In the genomic region with DNA sequence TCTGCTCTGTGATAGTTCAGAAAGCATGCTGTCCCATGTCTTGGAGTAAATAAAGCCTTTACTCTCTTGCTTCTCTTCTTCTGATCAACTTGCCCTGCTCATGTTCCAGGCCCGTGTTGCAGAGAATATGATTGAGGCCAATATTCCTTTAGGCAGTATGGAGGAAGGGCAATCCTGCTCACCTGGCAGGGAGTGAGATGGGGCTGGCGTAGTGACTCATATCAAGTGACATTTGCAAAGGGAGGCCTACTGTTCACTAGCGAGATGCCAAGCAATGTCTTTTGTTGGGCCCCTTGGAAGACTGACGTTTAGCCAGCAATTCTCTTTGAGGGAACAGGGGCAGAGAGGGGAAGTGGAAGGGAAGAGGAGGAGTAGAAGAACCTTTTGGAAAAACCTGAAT, we compare ENCODE assay signal across 1 cellular context.
TF ChIP-seq lines count a peak whose summit lies in the region.

No MANE protein-coding gene starts in this region.

TF ChIP-seq in IMR-90, 13 proteins besides CTCF, POLR2A, EP300 and RAD21:
- TF ChIP-seq USF2 (IDR thresholded peaks at IDR 0.05; ENCODE audit: low read depth, low read length): no peak
- TF ChIP-seq CEBPB (IDR thresholded peaks at IDR 0.05; ENCODE audit: low read depth, low read length): no peak
- no peak for TF ChIP-seq MAZ (IDR thresholded peaks at IDR 0.05; ENCODE audit: borderline replicate concordance, low read depth, low read length)
- no peak for TF ChIP-seq MAFK (IDR thresholded peaks at IDR 0.05; ENCODE audit: low read depth, low read length)
- TF ChIP-seq MXI1 (IDR thresholded peaks at IDR 0.05; ENCODE audit: borderline replicate concordance, low read depth, low read length): no peak
- no peak for TF ChIP-seq FOS (IDR thresholded peaks at IDR 0.05; ENCODE audit: low read depth, low read length)
- no peak for TF ChIP-seq NFE2L2 (IDR thresholded peaks at IDR 0.05; ENCODE audit: low read depth, low read length)
- no peak for TF ChIP-seq BHLHE40 (IDR thresholded peaks at IDR 0.05; ENCODE audit: low read depth, low read length)
- TF ChIP-seq, protein P1, sequence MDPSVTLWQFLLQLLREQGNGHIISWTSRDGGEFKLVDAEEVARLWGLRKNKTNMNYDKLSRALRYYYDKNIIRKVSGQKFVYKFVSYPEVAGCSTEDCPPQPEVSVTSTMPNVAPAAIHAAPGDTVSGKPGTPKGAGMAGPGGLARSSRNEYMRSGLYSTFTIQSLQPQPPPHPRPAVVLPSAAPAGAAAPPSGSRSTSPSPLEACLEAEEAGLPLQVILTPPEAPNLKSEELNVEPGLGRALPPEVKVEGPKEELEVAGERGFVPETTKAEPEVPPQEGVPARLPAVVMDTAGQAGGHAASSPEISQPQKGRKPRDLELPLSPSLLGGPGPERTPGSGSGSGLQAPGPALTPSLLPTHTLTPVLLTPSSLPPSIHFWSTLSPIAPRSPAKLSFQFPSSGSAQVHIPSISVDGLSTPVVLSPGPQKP (IDR thresholded peaks at IDR 0.05; ENCODE audit: borderline replicate concordance, low read depth, low read length): no peak
- TF ChIP-seq CHD1 (IDR thresholded peaks at IDR 0.05; ENCODE audit: low read depth, low read length): no peak
- no peak for TF ChIP-seq RCOR1 (IDR thresholded peaks at IDR 0.05; ENCODE audit: insufficient replicate concordance, low read length)
TF ChIP-seq in IMR-90: peak in this region for 0.
